Comparison of ENCODE assay signal across 1 cellular context in genomic region chr15:34914316-34914715, GRCh38.
TF ChIP-seq lines count a peak whose summit lies in the region.

No MANE protein-coding gene starts in this region.

TF ChIP-seq in IMR-90, 13 proteins besides CTCF, POLR2A, EP300 and RAD21:
- no peak for TF ChIP-seq CEBPB (IDR thresholded peaks at IDR 0.05; ENCODE audit: low read depth, low read length)
- no peak for TF ChIP-seq BHLHE40 (IDR thresholded peaks at IDR 0.05; ENCODE audit: low read depth, low read length)
- TF ChIP-seq, protein P1, sequence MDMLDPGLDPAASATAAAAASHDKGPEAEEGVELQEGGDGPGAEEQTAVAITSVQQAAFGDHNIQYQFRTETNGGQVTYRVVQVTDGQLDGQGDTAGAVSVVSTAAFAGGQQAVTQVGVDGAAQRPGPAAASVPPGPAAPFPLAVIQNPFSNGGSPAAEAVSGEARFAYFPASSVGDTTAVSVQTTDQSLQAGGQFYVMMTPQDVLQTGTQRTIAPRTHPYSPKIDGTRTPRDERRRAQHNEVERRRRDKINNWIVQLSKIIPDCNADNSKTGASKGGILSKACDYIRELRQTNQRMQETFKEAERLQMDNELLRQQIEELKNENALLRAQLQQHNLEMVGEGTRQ (IDR thresholded peaks at IDR 0.05; ENCODE audit: low read depth, low read length) = no peak
- TF ChIP-seq MXI1 (IDR thresholded peaks at IDR 0.05; ENCODE audit: borderline replicate concordance, low read depth, low read length) = no peak
- no peak for TF ChIP-seq NFE2L2 (IDR thresholded peaks at IDR 0.05; ENCODE audit: low read depth, low read length)
- no peak for TF ChIP-seq RFX5 (IDR thresholded peaks at IDR 0.05; ENCODE audit: low read depth, low read length)
- no peak for TF ChIP-seq RCOR1 (IDR thresholded peaks at IDR 0.05; ENCODE audit: insufficient replicate concordance, low read length)
- TF ChIP-seq MAZ (IDR thresholded peaks at IDR 0.05; ENCODE audit: borderline replicate concordance, low read depth, low read length) = no peak
- no peak for TF ChIP-seq CHD1 (IDR thresholded peaks at IDR 0.05; ENCODE audit: low read depth, low read length)
- TF ChIP-seq SMC3 (IDR thresholded peaks at IDR 0.05; ENCODE audit: low read depth, low read length) = no peak
- no peak for TF ChIP-seq MAFK (IDR thresholded peaks at IDR 0.05; ENCODE audit: low read depth, low read length)
- TF ChIP-seq ELK1 (IDR thresholded peaks at IDR 0.05; ENCODE audit: borderline replicate concordance, low read depth, low read length) = no peak
- TF ChIP-seq FOS (IDR thresholded peaks at IDR 0.05; ENCODE audit: low read depth, low read length) = no peak
